In genomic region chr2:33214857-33215256, GRCh38 we compare ENCODE assay signal across 21 cellular contexts.
DNase-seq lines count a peak whose midpoint lies in the region; ATAC-seq, FAIRE-seq and TF ChIP-seq lines count a peak whose summit lies in the region.
"Had no signal": no experiment of that assay in that cellular context is flagged by ENCODE, and none has a peak within 500 bp of the region (broad histone marks: within the 10 kb centered on the region; RNA-seq: fewer than 3 reads in every experiment).

No MANE protein-coding gene starts in this region.

- H3K9me3 Mint-ChIP-seq in HFFc6 = 0 out of 2 replicates have a peak, but pooled peaks cover 3% of the 10 kb centered on the region
- H3K9me3 Mint-ChIP-seq: activated naive CD4-positive, alpha-beta T cell treated with anti-CD3 and anti-CD28 coated beads, Interleukin-2, amount 50 U/mL, for 24 hours; activated T-cell treated with anti-CD3 and anti-CD28 coated beads, Interleukin-2, amount 50 U/mL, for 24 hours; neural crest cell had no signal

- ATAC-seq in A549 (no peak), K562 (no peak), HG03521 (IDR thresholded peaks at IDR 0.05; ENCODE audit: unreplicated experiment) (no peak)

- FAIRE-seq in A549 (lab: Jason Lieb, UNC) (no peak), K562 (lab: Jason Lieb, UNC) (no peak)
- FAIRE-seq: kidney had no signal

- POLR2A ChIA-PET in A549 (lab: Yijun Ruan, JAX) (no interaction called here), K562 (lab: Yijun Ruan, JAX) (no interaction called here)

- no peaks in the 10 kb centered on the region for H3K9me3 ChIP-seq in A549
- H3K9me3 ChIP-seq in K562 (replicated peaks; ENCODE audit: control insufficient read depth, insufficient read depth, low read depth, low read length) = no peaks in the 10 kb centered on the region
- no peaks in the 10 kb centered on the region for H3K9me3 ChIP-seq in osteoblast (ENCODE audit: low read depth, low read length)
- H3K9me3 ChIP-seq: body of pancreas, Peyer's patch had no signal

- TF ChIP-seq CTCF in A549 (IDR thresholded peaks at IDR 0.05) (no peak), HFFc6 (IDR thresholded peaks at IDR 0.05) (no peak), K562 (IDR thresholded peaks at IDR 0.05 in 2 of 3, conservative IDR thresholded peaks at IDR 0.05 in 1 of 3; ENCODE audit: insufficient read depth in 2 of 3, low read depth in 1 of 3, low read length in 3 of 3) (no peak), osteoblast (IDR thresholded peaks at IDR 0.05; ENCODE audit: extremely low read depth, low read depth, low read length) (no peak)

- H3K27ac ChIP-seq in A549 = peak overlapping the region; percentile 73 to 86; a peak in 2 of 6 replicates
- H3K27ac ChIP-seq in K562 (ENCODE audit: extremely low read depth, low read depth, low read length) = no peak overlapping the region
- peak overlapping the region; percentile 97 for H3K27ac ChIP-seq in osteoblast (ENCODE audit: low read depth, low read length)
- H3K27ac ChIP-seq: body of pancreas, Peyer's patch had no signal

- H3K27me3 Mint-ChIP-seq in HFFc6 (ENCODE audit: insufficient read depth) = no peaks in the 10 kb centered on the region; the same call in none of the 2 replicates
- H3K27me3 Mint-ChIP-seq: activated naive CD4-positive, alpha-beta T cell treated with anti-CD3 and anti-CD28 coated beads, Interleukin-2, amount 50 U/mL, for 24 hours; activated T-cell treated with anti-CD3 and anti-CD28 coated beads, Interleukin-2, amount 50 U/mL, for 24 hours had no signal

- no peaks in the 10 kb centered on the region for H4K20me1 ChIP-seq in K562 (replicated peaks; ENCODE audit: control insufficient read depth, insufficient read depth, low read length)
- H4K20me1 ChIP-seq in osteoblast (ENCODE audit: insufficient read depth, low read length) = no peaks in the 10 kb centered on the region

- H3K4me1 Mint-ChIP-seq in HFFc6 (ENCODE audit: low read depth) = peaks cover 97% of the 10 kb centered on the region
- H3K4me1 Mint-ChIP-seq: activated naive CD4-positive, alpha-beta T cell treated with anti-CD3 and anti-CD28 coated beads, Interleukin-2, amount 50 U/mL, for 24 hours had no signal

- H3K27ac Mint-ChIP-seq in HFFc6 = peak overlapping the region; percentile 99
- H3K27ac Mint-ChIP-seq: activated naive CD4-positive, alpha-beta T cell treated with anti-CD3 and anti-CD28 coated beads, Interleukin-2, amount 50 U/mL, for 24 hours; activated T-cell treated with anti-CD3 and anti-CD28 coated beads, Interleukin-2, amount 50 U/mL, for 24 hours had no signal

- H2AFZ ChIP-seq in K562 (ENCODE audit: low read depth, low read length) (peak overlapping the region; percentile 38; the same call in 1 of the 2 replicates), osteoblast (ENCODE audit: low read length) (no peak overlapping the region)

- TF ChIP-seq RAD21 in A549 (conservative IDR thresholded peaks at IDR 0.05 in 1 of 2, IDR thresholded peaks at IDR 0.05 in 1 of 2) (no peak), K562 (CRISPR knock-in tag; conservative IDR thresholded peaks at IDR 0.05 in 1 of 2, IDR thresholded peaks at IDR 0.05 in 1 of 2) (no peak)

- TF ChIP-seq EP300 in A549 (IDR thresholded peaks at IDR 0.05) (no peak), K562 (IDR thresholded peaks at IDR 0.05; ENCODE audit: low read length) (no peak)

- in situ Hi-C loops in K562 (cut with MboI) = no loop called here

- H3K4me3 ChIP-seq in A549 (no peak overlapping the region), K562 (no peak overlapping the region), osteoblast (ENCODE audit: insufficient read depth, low read length) (no peak overlapping the region)
- H3K4me3 ChIP-seq: body of pancreas, Peyer's patch had no signal

- H3K4me2 ChIP-seq in A549 (no peak overlapping the region), K562 (ENCODE audit: insufficient read depth, low read length) (no peak overlapping the region), osteoblast (ENCODE audit: insufficient read depth, low read length) (peak overlapping the region; percentile 4)

- DNase-seq in A549 (ENCODE audit: low read depth in 1 of 2, low spot score in 1 of 2) (no peak), HFFc6 (no peak), K562 (ENCODE audit: extremely low read depth in 1 of 4, low spot score in 3 of 4) (no peak), osteoblast (ENCODE audit: insufficient read length, low spot score, missing footprints) (no peak), HK-2 (ENCODE audit: unreplicated experiment) (no peak), NCI-H446 (lab: John Stamatoyannopoulos, UW) (no peak), NCI-H2029 (lab: John Stamatoyannopoulos, UW) (no peak)
- DNase-seq: activated CD4-positive, alpha-beta T cell treated with anti-CD3 and anti-CD28 coated beads, Interleukin-2, amount 50 U/mL, for 4 hours; activated T-cell treated with anti-CD3 and anti-CD28 coated beads, Interleukin-2, amount 50 U/mL, for 24 hours; hypothalamus; midbrain; NCI-H187 treated with DMSO at 0.1 percent for 48 hours; NCI-H774; Peyer's patch; stimulated activated CD4-positive, alpha-beta T cell treated with anti-CD3 and anti-CD28 coated beads, Interleukin-15, amount 100 ng/mL, for 24 hours; stimulated activated naive CD8-positive, alpha-beta T cell treated with anti-CD3 and anti-CD28 coated beads, Interleukin-15, Interleukin-2, amounts not matched to agents 100 U/mL and 50 U/mL, for 24 hours had no signal

- H3K79me2 ChIP-seq in K562 (ENCODE audit: control insufficient read depth, insufficient read depth, low read length) = no peaks in the 10 kb centered on the region
- peaks cover 3% of the 10 kb centered on the region for H3K79me2 ChIP-seq in osteoblast (ENCODE audit: insufficient read depth, low read length)

- H3K36me3 ChIP-seq in K562 (ENCODE audit: control insufficient read depth, insufficient read depth, low read length) = no peaks in the 10 kb centered on the region; the same call in 2 of the 3 replicates
- H3K36me3 ChIP-seq in osteoblast (ENCODE audit: insufficient read depth, low read length) = no peaks in the 10 kb centered on the region
- H3K36me3 ChIP-seq: Peyer's patch had no signal

- WGBS in A549 (ENCODE audit: missing lambda C conversion rate) = 90% methylated on average over 6 of the region's 6 CpGs
- 55% methylated on average over 6 of the region's 6 CpGs for WGBS in K562 (ENCODE audit: insufficient coverage, low coverage, missing lambda C conversion rate)

- intact Hi-C loops in K562 (cut with micrococcal nuclease) = no loop called here

- no peaks in the 10 kb centered on the region for H3K9me1 ChIP-seq in K562 (ENCODE audit: control insufficient read depth, insufficient read depth, low read length)

- no TSS peak for BruUV-seq in K562 (replicated peaks; lab: Mats Ljungman, UMichigan)

- H3K36me3 Mint-ChIP-seq in HFFc6 (ENCODE audit: low read depth) = peaks cover 57% of the 10 kb centered on the region
- H3K36me3 Mint-ChIP-seq: activated naive CD4-positive, alpha-beta T cell treated with anti-CD3 and anti-CD28 coated beads, Interleukin-2, amount 50 U/mL, for 24 hours had no signal

- H3K4me3 Mint-ChIP-seq in HFFc6 = peak overlapping the region; percentile 83; the same call in 1 of the 2 replicates
- H3K4me3 Mint-ChIP-seq: activated naive CD4-positive, alpha-beta T cell treated with anti-CD3 and anti-CD28 coated beads, Interleukin-2, amount 50 U/mL, for 24 hours; activated T-cell treated with anti-CD3 and anti-CD28 coated beads, Interleukin-2, amount 50 U/mL, for 24 hours; neural crest cell had no signal

- H3K27me3 ChIP-seq in K562 (ENCODE audit: control insufficient read depth in 2 of 2, insufficient read depth in 2 of 2, low read length in 2 of 2) (no peaks in the 10 kb centered on the region), osteoblast (ENCODE audit: insufficient read depth, low read length) (no peaks in the 10 kb centered on the region)
- H3K27me3 ChIP-seq: body of pancreas, Peyer's patch had no signal

- peaks cover 78% of the 10 kb centered on the region for H3K4me1 ChIP-seq in A549
- peaks cover 0 to 34% of the 10 kb centered on the region in 2 experiments; a peak in 3 of 5 replicates for H3K4me1 ChIP-seq in K562 (replicated peaks in 1 of 2; ENCODE audit: control insufficient read depth in 2 of 2, insufficient read depth in 2 of 2, low read length in 2 of 2)
- peaks cover 78% of the 10 kb centered on the region for H3K4me1 ChIP-seq in osteoblast (ENCODE audit: insufficient read depth, low read length)
- H3K4me1 ChIP-seq: Peyer's patch had no signal

- no peak for TF ChIP-seq POLR2A in A549 (IDR thresholded peaks at IDR 0.05; ENCODE audit: low read length)
- no peak for TF ChIP-seq POLR2A in K562 (conservative IDR thresholded peaks at IDR 0.05)

- CTCF ChIA-PET in A549 (lab: Yijun Ruan, JAX) = interaction anchor here (1.7 kb wide), 1 partner anchor 11 kb away, joined by 4 read pairs; no protein-coding TSS in a partner anchor
- CTCF ChIA-PET in K562 (lab: Yijun Ruan, JAX; ENCODE audit: low intra/inter-chr PET ratio) = no interaction called here

- H3K9ac ChIP-seq in K562 (ENCODE audit: insufficient read depth in 1 of 2, low read depth in 2 of 2, low read length in 2 of 2) = no peak overlapping the region

TF ChIP-seq in A549, 52 proteins besides CTCF, POLR2A, EP300 and RAD21:
- TF ChIP-seq NPAS2 (CRISPR knock-in tag; IDR thresholded peaks at IDR 0.05; ENCODE audit: borderline replicate concordance) (no peak), ESRRA (IDR thresholded peaks at IDR 0.05; ENCODE audit: borderline replicate concordance, low read length) (no peak), GATA3 (IDR thresholded peaks at IDR 0.05; ENCODE audit: borderline replicate concordance) (no peak), HEYL (CRISPR knock-in tag; IDR thresholded peaks at IDR 0.05) (no peak), HOXA7 (CRISPR knock-in tag; IDR thresholded peaks at IDR 0.05) (no peak), JUN (IDR thresholded peaks at IDR 0.05) (no peak), NFE2L2 (conservative IDR thresholded peaks at IDR 0.05; ENCODE audit: low read length) (no peak), CBX2 (IDR thresholded peaks at IDR 0.05; ENCODE audit: borderline replicate concordance, low read depth) (no peak), NR3C1 (IDR thresholded peaks at IDR 0.05) (no peak)

TF ChIP-seq in K562, 482 proteins besides CTCF, POLR2A, EP300 and RAD21 (continues in another document):
- TF ChIP-seq BCOR (IDR thresholded peaks at IDR 0.05) = no peak
- TF ChIP-seq, protein P1, sequence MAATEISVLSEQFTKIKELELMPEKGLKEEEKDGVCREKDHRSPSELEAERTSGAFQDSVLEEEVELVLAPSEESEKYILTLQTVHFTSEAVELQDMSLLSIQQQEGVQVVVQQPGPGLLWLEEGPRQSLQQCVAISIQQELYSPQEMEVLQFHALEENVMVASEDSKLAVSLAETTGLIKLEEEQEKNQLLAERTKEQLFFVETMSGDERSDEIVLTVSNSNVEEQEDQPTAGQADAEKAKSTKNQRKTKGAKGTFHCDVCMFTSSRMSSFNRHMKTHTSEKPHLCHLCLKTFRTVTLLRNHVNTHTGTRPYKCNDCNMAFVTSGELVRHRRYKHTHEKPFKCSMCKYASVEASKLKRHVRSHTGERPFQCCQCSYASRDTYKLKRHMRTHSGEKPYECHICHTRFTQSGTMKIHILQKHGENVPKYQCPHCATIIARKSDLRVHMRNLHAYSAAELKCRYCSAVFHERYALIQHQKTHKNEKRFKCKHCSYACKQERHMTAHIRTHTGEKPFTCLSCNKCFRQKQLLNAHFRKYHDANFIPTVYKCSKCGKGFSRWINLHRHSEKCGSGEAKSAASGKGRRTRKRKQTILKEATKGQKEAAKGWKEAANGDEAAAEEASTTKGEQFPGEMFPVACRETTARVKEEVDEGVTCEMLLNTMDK (IDR thresholded peaks at IDR 0.05; ENCODE audit: borderline replicate concordance, insufficient read depth, low read depth, low read length, poor library complexity, severe bottlenecking) = no peak
